In genomic region chr13:108069521-108070210, GRCh38 we compare ENCODE assay signal across 19 cellular contexts.
"Had no signal": no experiment of that assay in that cellular context is flagged by ENCODE, and none has a peak within 500 bp of the region (broad histone marks: within the 10 kb centered on the region; RNA-seq: fewer than 3 reads in every experiment).

No MANE protein-coding gene starts in this region.

- DNase-seq: activated CD4-positive, alpha-beta memory T cell treated with anti-CD3 and anti-CD28 coated beads, Interleukin-2, amount 10 ng/mL, durations not matched to agents 7 days and 5 days; activated CD4-positive, alpha-beta T cell treated with anti-CD3 and anti-CD28 coated beads, Interleukin-2, amount 10 ng/mL, durations not matched to agents 24 days and 14 days; anterior cingulate cortex; body of pancreas; heart left ventricle; kidney; ovary; stimulated activated CD4-positive, alpha-beta T cell treated with anti-CD3 and anti-CD28 coated beads, Interleukin-4, amount 100 ng/mL, for 24 hours; stimulated activated naive CD4-positive, alpha-beta T cell treated with Interleukin-2 at 50 U/mL for 16 hours; substantia nigra; SW 1271; thyroid gland had no signal

- H3K27ac Mint-ChIP-seq: activated CD4-positive, alpha-beta memory T cell treated with anti-CD3 and anti-CD28 coated beads, Interleukin-2, amount 10 ng/mL, durations not matched to agents 7 days and 5 days; activated CD4-positive, alpha-beta T cell treated with anti-CD3 and anti-CD28 coated beads, Interleukin-2, amount 10 ng/mL, durations not matched to agents 24 days and 14 days; activated T-helper 17 cell treated with anti-CD3 and anti-CD28 coated beads, Interleukin-2, amount 50 U/mL, for 72 hours had no signal

- H3K27ac ChIP-seq: body of pancreas, cardiac muscle cell, heart left ventricle, ovary, prostate gland, thyroid gland, VCaP had no signal

- H3K27me3 ChIP-seq: body of pancreas, cardiac muscle cell, heart left ventricle, ovary, thyroid gland had no signal

- H3K4me1 Mint-ChIP-seq: activated CD4-positive, alpha-beta memory T cell treated with anti-CD3 and anti-CD28 coated beads, Interleukin-2, amount 10 ng/mL, durations not matched to agents 7 days and 5 days; activated CD4-positive, alpha-beta T cell treated with anti-CD3 and anti-CD28 coated beads, Interleukin-2, amount 10 ng/mL, durations not matched to agents 24 days and 14 days; activated T-helper 17 cell treated with anti-CD3 and anti-CD28 coated beads, Interleukin-2, amount 50 U/mL, for 72 hours had no signal

- H3K4me3 Mint-ChIP-seq: activated CD4-positive, alpha-beta memory T cell treated with anti-CD3 and anti-CD28 coated beads, Interleukin-2, amount 10 ng/mL, durations not matched to agents 7 days and 5 days; activated CD4-positive, alpha-beta T cell treated with anti-CD3 and anti-CD28 coated beads, Interleukin-2, amount 10 ng/mL, durations not matched to agents 24 days and 14 days; activated T-helper 17 cell treated with anti-CD3 and anti-CD28 coated beads, Interleukin-2, amount 50 U/mL, for 72 hours had no signal

- H3K9me3 ChIP-seq: body of pancreas, ovary, prostate gland, thyroid gland had no signal

- H3K4me3 ChIP-seq: body of pancreas, cardiac muscle cell, heart left ventricle, lung, ovary, prostate gland, thyroid gland had no signal

- H3K27me3 Mint-ChIP-seq: activated CD4-positive, alpha-beta memory T cell treated with anti-CD3 and anti-CD28 coated beads, Interleukin-2, amount 10 ng/mL, durations not matched to agents 7 days and 5 days; activated CD4-positive, alpha-beta T cell treated with anti-CD3 and anti-CD28 coated beads, Interleukin-2, amount 10 ng/mL, durations not matched to agents 24 days and 14 days; activated T-helper 17 cell treated with anti-CD3 and anti-CD28 coated beads, Interleukin-2, amount 50 U/mL, for 72 hours had no signal

- H3K36me3 ChIP-seq: cardiac muscle cell, heart left ventricle, ovary, prostate gland, thyroid gland had no signal

- H3K4me1 ChIP-seq: body of pancreas, heart left ventricle, prostate gland, thyroid gland had no signal

- ATAC-seq: activated CD4-positive, CD25-positive, alpha-beta regulatory T cell treated with anti-CD3 and anti-CD28 coated beads, Interleukin-2, amount 50 U/mL, for 24 hours; activated T-helper 17 cell treated with anti-CD3 and anti-CD28 coated beads, Interleukin-2, amount 50 U/mL, for 72 hours; body of pancreas; heart left ventricle; naive thymus-derived CD4-positive, alpha-beta T cell had no signal
